In the genomic region with DNA sequence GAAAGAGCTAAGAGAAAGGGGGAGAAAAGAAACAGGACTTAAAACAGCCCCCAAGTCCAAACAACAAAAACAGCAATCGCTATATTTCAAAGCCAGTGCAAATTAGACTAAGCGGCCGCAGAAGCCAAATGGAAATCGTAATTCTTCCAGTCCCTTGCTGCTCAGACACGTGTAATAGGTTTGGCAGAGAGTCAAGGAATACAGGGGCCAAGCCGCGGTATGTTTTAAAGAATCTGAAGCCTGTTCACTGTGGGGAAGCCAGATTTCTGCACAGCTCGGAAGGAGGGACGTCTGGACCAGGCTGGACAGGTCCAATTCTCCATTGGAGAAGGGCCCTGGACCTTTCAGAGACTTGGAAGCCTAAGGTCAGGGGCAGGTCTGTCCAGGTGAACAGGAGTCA, we compare ENCODE assay signal across 23 cellular contexts.
A peak's percentile ranks its signal among the peaks of the same experiment; 100 is the strongest.
DNase-seq lines count a peak whose midpoint lies in the region; TF ChIP-seq lines count a peak whose summit lies in the region.
"Had no signal": no experiment of that assay in that cellular context is flagged by ENCODE, and none has a peak within 500 bp of the region (broad histone marks: within the 10 kb centered on the region; RNA-seq: fewer than 3 reads in every experiment).

No MANE protein-coding gene starts in this region.

- H3K4me3 Mint-ChIP-seq in MCF 10A (ENCODE audit: unreplicated experiment) (no peak overlapping the region), endothelial cell (ENCODE audit: unreplicated experiment) (no peak overlapping the region)
- H3K4me3 Mint-ChIP-seq: activated CD8-positive, alpha-beta memory T cell treated with anti-CD3 and anti-CD28 coated beads, Interleukin-2, amount 10 ng/mL, durations not matched to agents 7 days and 5 days; CD4-positive, alpha-beta T cell; memory B cell; neural progenitor cell; stimulated activated naive CD8-positive, alpha-beta T cell treated with anti-CD3 and anti-CD28 coated beads, Interleukin-15, amount 100 ng/mL, for 72 hours had no signal

- H2AFZ ChIP-seq in mammary epithelial cell (ENCODE audit: low read depth, low read length): no peak overlapping the region
- H2AFZ ChIP-seq: neural progenitor cell, PC-9 had no signal

- H3K4me3 ChIP-seq in mammary epithelial cell (replicated peaks in 1 of 3; ENCODE audit: insufficient read depth in 1 of 3, low read depth in 2 of 3, low read length in 3 of 3) (no peak overlapping the region), adipocyte (ENCODE audit: low read length) (no peak overlapping the region), kidney epithelial cell (ENCODE audit: low read depth, low read length) (no peak overlapping the region), skeletal muscle cell (ENCODE audit: low read depth, low read length) (no peak overlapping the region)
- H3K4me3 ChIP-seq: adrenal gland, neural progenitor cell, PC-9, SK-N-MC had no signal

- H3K9me3 ChIP-seq in mammary epithelial cell (replicated peaks; ENCODE audit: insufficient read depth, low read length): peaks cover 44% of the 10 kb centered on the region
- H3K9me3 ChIP-seq in adipocyte (ENCODE audit: control insufficient read depth, low read length): no peaks in the 10 kb centered on the region
- H3K9me3 ChIP-seq: adrenal gland had no signal

- BruUV-seq in mammary epithelial cell (replicated peaks; lab: Mats Ljungman, UMichigan): no TSS peak
- no TSS peak for BruUV-seq in MCF 10A (replicated peaks; lab: Mats Ljungman, UMichigan)

- POLR2A ChIA-PET in MCF 10A (lab: Yijun Ruan, JAX): no interaction called here

- DNase-seq in mammary epithelial cell: peak; percentile 51
- no peak for DNase-seq in MCF 10A (ENCODE audit: unreplicated experiment)
- DNase-seq in adipocyte (ENCODE audit: low read depth): peak; percentile 89
- DNase-seq in kidney epithelial cell (ENCODE audit: low read depth): peak; percentile 54
- peak; percentile 24 for DNase-seq in skeletal muscle cell (ENCODE audit: low read depth)
- DNase-seq in activated naive CD4-positive, alpha-beta T cell (lab: John Stamatoyannopoulos, UW): no peak
- no peak for DNase-seq in activated CD4-positive, alpha-beta T cell treated with anti-CD3 and anti-CD28 coated beads for 48 hours
- DNase-seq in endothelial cell (ENCODE audit: low spot score): no peak
- DNase-seq: activated CD4-positive, alpha-beta T cell treated with anti-CD3 and anti-CD28 coated beads for 1 hour; activated CD8-positive, alpha-beta memory T cell treated with anti-CD3 and anti-CD28 coated beads, Interleukin-2, amount 10 ng/mL, durations not matched to agents 7 days and 5 days; CD4-positive, alpha-beta T cell; DND-41; foreskin melanocyte; NCI-H2029 treated with DMSO at 0.1 percent for 48 hours; NCI-H526; PC-9; retina; stimulated activated naive CD8-positive, alpha-beta T cell treated with anti-CD3 and anti-CD28 coated beads, Interleukin-15, amount 100 ng/mL, for 72 hours had no signal

- H3K27ac Mint-ChIP-seq in MCF 10A (ENCODE audit: low read depth, unreplicated experiment): no peak overlapping the region
- no peak overlapping the region for H3K27ac Mint-ChIP-seq in endothelial cell (ENCODE audit: unreplicated experiment)
- H3K27ac Mint-ChIP-seq: activated CD8-positive, alpha-beta memory T cell treated with anti-CD3 and anti-CD28 coated beads, Interleukin-2, amount 10 ng/mL, durations not matched to agents 7 days and 5 days; activated T-helper 2 cell treated with anti-CD3 and anti-CD28 coated beads, Interferon-gamma antibody, Interleukin-2, Interleukin-4, amounts not matched to agents 10 μg/mL and 5 μg/mL and 100 μg/mL, durations not matched to agents 14 hours and 24 hours and 36 hours; CD4-positive, alpha-beta T cell; memory B cell; neural progenitor cell; stimulated activated naive CD8-positive, alpha-beta T cell treated with anti-CD3 and anti-CD28 coated beads, Interleukin-15, amount 100 ng/mL, for 72 hours had no signal

- H3K4me2 ChIP-seq in mammary epithelial cell (ENCODE audit: insufficient read depth, low read depth, low read length): no peak overlapping the region
- H3K4me2 ChIP-seq: neural progenitor cell, PC-9 had no signal

- in situ Hi-C loops in mammary epithelial cell (cut with MboI; ENCODE audit: low sequenced_read_pairs in 2 of 2): no loop called here

- H3K4me1 Mint-ChIP-seq in MCF 10A (ENCODE audit: insufficient read depth, unreplicated experiment) (no peaks in the 10 kb centered on the region), endothelial cell (ENCODE audit: unreplicated experiment) (no peaks in the 10 kb centered on the region)
- H3K4me1 Mint-ChIP-seq: activated CD8-positive, alpha-beta memory T cell treated with anti-CD3 and anti-CD28 coated beads, Interleukin-2, amount 10 ng/mL, durations not matched to agents 7 days and 5 days; memory B cell; neural progenitor cell; stimulated activated naive CD8-positive, alpha-beta T cell treated with anti-CD3 and anti-CD28 coated beads, Interleukin-15, amount 100 ng/mL, for 72 hours had no signal

- no peaks in the 10 kb centered on the region for H4K20me1 ChIP-seq in mammary epithelial cell (ENCODE audit: insufficient read depth, low read length)

- WGBS in mammary epithelial cell (ENCODE audit: low coverage, missing lambda C conversion rate): 2% methylated on average over 8 of the region's 9 CpGs

- H3K36me3 ChIP-seq in mammary epithelial cell (ENCODE audit: insufficient read depth, low read length) (no peaks in the 10 kb centered on the region), adipocyte (ENCODE audit: control insufficient read depth, insufficient read depth, low read length, severe bottlenecking) (no peaks in the 10 kb centered on the region), kidney epithelial cell (ENCODE audit: control insufficient read depth, insufficient read depth, low read length) (no peaks in the 10 kb centered on the region)
- H3K36me3 ChIP-seq: adrenal gland, neural progenitor cell had no signal

- peaks cover 56% of the 10 kb centered on the region for H3K9me3 Mint-ChIP-seq in MCF 10A (ENCODE audit: unreplicated experiment)
- H3K9me3 Mint-ChIP-seq in endothelial cell (ENCODE audit: unreplicated experiment): peaks cover 56% of the 10 kb centered on the region
- H3K9me3 Mint-ChIP-seq: CD4-positive, alpha-beta T cell; memory B cell; neural progenitor cell had no signal

- dilution Hi-C loops in mammary epithelial cell (cut with HindIII; ENCODE audit: low sequenced_read_pairs): no loop called here

- TF ChIP-seq CTCF in mammary epithelial cell (conservative IDR thresholded peaks at IDR 0.05 in 1 of 2, IDR thresholded peaks at IDR 0.05 in 1 of 2; ENCODE audit: extremely low read depth in 1 of 2, insufficient read depth in 1 of 2, low read depth in 1 of 2, low read length in 2 of 2): no peak
- TF ChIP-seq CTCF in MCF 10A (IDR thresholded peaks at IDR 0.05; ENCODE audit: unreplicated experiment): no peak
- TF ChIP-seq CTCF in kidney epithelial cell (IDR thresholded peaks at IDR 0.05; ENCODE audit: insufficient read depth, low read length, poor library complexity, severe bottlenecking): no peak
- no peak for TF ChIP-seq CTCF in endothelial cell (IDR thresholded peaks at IDR 0.05; ENCODE audit: unreplicated experiment)

- H3K27me3 ChIP-seq in mammary epithelial cell (ENCODE audit: insufficient read depth, low read length) (no peaks in the 10 kb centered on the region), adipocyte (replicated peaks; ENCODE audit: control insufficient read depth, insufficient read depth, low read length) (no peaks in the 10 kb centered on the region), kidney epithelial cell (ENCODE audit: control insufficient read depth, insufficient read depth, low read length) (no peaks in the 10 kb centered on the region)
- H3K27me3 ChIP-seq: adrenal gland, neural progenitor cell had no signal

- intact Hi-C loops in mammary epithelial cell (cut with micrococcal nuclease) (no loop called here), MCF 10A (cut with micrococcal nuclease) (no loop called here)

- H3K9ac ChIP-seq in mammary epithelial cell (ENCODE audit: insufficient read depth, low read length) (no peak overlapping the region), adipocyte (ENCODE audit: low read length) (no peak overlapping the region)
- H3K9ac ChIP-seq: neural progenitor cell had no signal

- H3K36me3 Mint-ChIP-seq in MCF 10A (ENCODE audit: insufficient read depth, unreplicated experiment) (no peaks in the 10 kb centered on the region), endothelial cell (ENCODE audit: low read depth, unreplicated experiment) (no peaks in the 10 kb centered on the region)
- H3K36me3 Mint-ChIP-seq: activated CD8-positive, alpha-beta memory T cell treated with anti-CD3 and anti-CD28 coated beads, Interleukin-2, amount 10 ng/mL, durations not matched to agents 7 days and 5 days; memory B cell; neural progenitor cell had no signal

- CTCF ChIA-PET in mammary epithelial cell (lab: Charles Lee; ENCODE audit: low non-redundant PET): no interaction called here
- CTCF ChIA-PET in MCF 10A (lab: Yijun Ruan, JAX): no interaction called here

- H3K27me3 Mint-ChIP-seq in MCF 10A (ENCODE audit: insufficient read depth, unreplicated experiment) (no peaks in the 10 kb centered on the region), endothelial cell (ENCODE audit: unreplicated experiment) (peaks cover 4% of the 10 kb centered on the region)
- H3K27me3 Mint-ChIP-seq: activated CD8-positive, alpha-beta memory T cell treated with anti-CD3 and anti-CD28 coated beads, Interleukin-2, amount 10 ng/mL, durations not matched to agents 7 days and 5 days; CD4-positive, alpha-beta T cell; stimulated activated naive CD8-positive, alpha-beta T cell treated with anti-CD3 and anti-CD28 coated beads, Interleukin-15, amount 100 ng/mL, for 72 hours had no signal

- no peak overlapping the region for H3K27ac ChIP-seq in mammary epithelial cell (ENCODE audit: insufficient read depth, low read depth, low read length)
- H3K27ac ChIP-seq: adrenal gland, neural progenitor cell, PC-9, SK-N-MC had no signal

- no peaks in the 10 kb centered on the region for H3K79me2 ChIP-seq in mammary epithelial cell (ENCODE audit: insufficient read depth, low read length)

- H3K4me1 ChIP-seq in mammary epithelial cell (ENCODE audit: insufficient read depth, low read length): no peaks in the 10 kb centered on the region
- peaks cover 3% of the 10 kb centered on the region for H3K4me1 ChIP-seq in adipocyte (ENCODE audit: control insufficient read depth, insufficient read depth, low read length)
- H3K4me1 ChIP-seq: adrenal gland, neural progenitor cell had no signal

Comparison
In these comparisons a context has a peak if more than half of its experiments do, and no peak if none do; other contexts are left out.
1. DNase-seq: peak in mammary epithelial cell (single experiment), adipocyte (single experiment), kidney epithelial cell (single experiment) and skeletal muscle cell (single experiment); none in MCF 10A (single experiment), activated naive CD4-positive, alpha-beta T cell (0 of 4), activated CD4-positive, alpha-beta T cell treated with anti-CD3 and anti-CD28 coated beads for 48 hours (single experiment) and endothelial cell (single experiment).